In genomic region chr3:39166932-39167532, GRCh38 we compare ENCODE assay signal across 6 cellular contexts. TPM values are rescaled to one million over a fixed set of nuclear protein-coding genes. Genes with fewer than 3 reads are reported as not detected.
DNase-seq lines count a peak whose midpoint lies in the region; ATAC-seq, FAIRE-seq and TF ChIP-seq lines count a peak whose summit lies in the region.

No MANE protein-coding gene starts in this region.

- H3K27me3 ChIP-seq in bronchial epithelial cell (ENCODE audit: control insufficient read depth, insufficient read depth, low read length) (no peaks in the 10 kb centered on the region), pancreas (no peaks in the 10 kb centered on the region)

- H3K36me3 ChIP-seq in bronchial epithelial cell (ENCODE audit: control insufficient read depth, insufficient read depth, low read length) (no peaks in the 10 kb centered on the region), pancreas (no peaks in the 10 kb centered on the region)

- no peak overlapping the region for H3K4me3 ChIP-seq in bronchial epithelial cell (ENCODE audit: low read depth, low read length)
- no peak overlapping the region for H3K4me3 ChIP-seq in pancreas

- no peak overlapping the region for H3K27ac ChIP-seq in pancreas

- DNase-seq in HT1080 (ENCODE audit: low read depth) (peak; percentile 72), bronchial epithelial cell (ENCODE audit: low read depth) (peak; percentile 98), pancreas (peak in 3 of 6 donors; percentile 2 to 31 (median 18)), OCI-M2 (lab: John Stamatoyannopoulos, UW; ENCODE audit: unreplicated experiment) (no peak), NCI-H2196 treated with DMSO at 0.1 percent for 48 hours (lab: John Stamatoyannopoulos, UW; ENCODE audit: unreplicated experiment) (no peak)
- DNase-seq in stimulated activated naive CD4-positive, alpha-beta T cell (lab: John Stamatoyannopoulos, UW): no peak

- TF ChIP-seq CTCF in bronchial epithelial cell (IDR thresholded peaks at IDR 0.05; ENCODE audit: insufficient read depth, low read length, severe bottlenecking) (no peak), pancreas (IDR thresholded peaks at IDR 0.05) (no peak)

- no peaks in the 10 kb centered on the region for H3K9me3 ChIP-seq in pancreas

- peak in 3 of 4 donors; percentile 18 to 72 (median 25) for ATAC-seq in pancreas

- WGBS in pancreas, 2 donors: 51 to 72% methylated on average over 1 of the region's 1 CpG

- H3K4me1 ChIP-seq in pancreas: no peaks in the 10 kb centered on the region

- intact Hi-C loops in pancreas (cut with DNase I): no loop called here

- FAIRE-seq in bronchial epithelial cell (lab: Jason Lieb, UNC): no peak
- FAIRE-seq in pancreas (lab: Jason Lieb, UNC): no peak

RNA-seq across cellular contexts. Expression of gene CSRNP1, which starts 13.6 kb away (rescaled TPM):
- total RNA-seq in HT1080 (2014; rRNA removed; shearing (Covaris generic)): 12.5 and 18.1 TPM in 2 replicates
- polyA plus RNA-seq in HT1080 (2015; cell fraction: cytosol; rRNA removed): 14.6 and 15.8 TPM in 2 replicates
- 21.5 and 22.7 TPM in 2 replicates for polyA plus RNA-seq in HT1080 (2015; cell fraction: nucleus; rRNA removed)
- total RNA-seq in bronchial epithelial cell: 5.0 and 7.0 TPM in 2 replicates
- total RNA-seq in pancreas: 10 to 100 TPM in 5 of 6 donors, 1 to 10 TPM in 1; 9.0 to 29.2 (median 13.4) TPM
- polyA plus RNA-seq in pancreas: 10 to 100 TPM; 20.3 to 31.4 TPM

RNA-seq across cellular contexts. Expression of gene XIRP1, which starts 25.4 kb away (rescaled TPM):
- not detected in 2 replicates for total RNA-seq in HT1080 (2014; rRNA removed; shearing (Covaris generic))
- not detected in 2 replicates for polyA plus RNA-seq in HT1080 (2015; cell fraction: cytosol; rRNA removed)
- 0.02 and 0.10 TPM in 2 replicates for polyA plus RNA-seq in HT1080 (2015; cell fraction: nucleus; rRNA removed)
- total RNA-seq in bronchial epithelial cell (not detected in 2 replicates), pancreas (under 1 TPM in 2 of 6 donors, not detected in 4; 0.09 to 0.43 TPM)
- under 1 TPM; 0.08 to 0.14 TPM for polyA plus RNA-seq in pancreas

RNA-seq across cellular contexts. Expression of gene TTC21A, which starts 59.6 kb away (rescaled TPM):
- 0.07 and 0.69 TPM in 2 replicates for total RNA-seq in HT1080 (2014; rRNA removed; shearing (Covaris generic))
- polyA plus RNA-seq in HT1080 (2015; cell fraction: cytosol; rRNA removed): 0.36 and 0.76 TPM in 2 replicates
- 6.6 and 7.5 TPM in 2 replicates for polyA plus RNA-seq in HT1080 (2015; cell fraction: nucleus; rRNA removed)
- total RNA-seq in bronchial epithelial cell (1.1 and 1.8 TPM in 2 replicates), pancreas (1 to 10 TPM; 3.1 to 9.6 (median 5.5) TPM)
- polyA plus RNA-seq in pancreas: 10 to 100 TPM; 21.7 to 31.3 TPM

RNA-seq across cellular contexts. Expression of gene GORASP1, which starts 59.6 kb away (rescaled TPM):
- 32.6 and 42.5 TPM in 2 replicates for total RNA-seq in HT1080 (2014; rRNA removed; shearing (Covaris generic))
- polyA plus RNA-seq in HT1080 (2015; cell fraction: cytosol; rRNA removed): 21.1 and 25.3 TPM in 2 replicates
- polyA plus RNA-seq in HT1080 (2015; cell fraction: nucleus; rRNA removed): 89.5 and 98.7 TPM in 2 replicates
- 17.9 and 24.6 TPM in 2 replicates for total RNA-seq in bronchial epithelial cell
- total RNA-seq in pancreas: 10 to 100 TPM; 25.9 to 48.6 (median 31.6) TPM
- 10 to 100 TPM; 56.2 to 79.6 TPM for polyA plus RNA-seq in pancreas

Comparison
In these comparisons a context has a peak if more than half of its experiments do, and no peak if none do; other contexts are left out.
1. DNase-seq: peak in HT1080 (single experiment) and bronchial epithelial cell (single experiment); none in stimulated activated naive CD4-positive, alpha-beta T cell (0 of 6), OCI-M2 (single experiment) and NCI-H2196 treated with DMSO at 0.1 percent for 48 hours (single experiment).